8 cellular contexts compared by ENCODE assay signal in the genomic region with DNA sequence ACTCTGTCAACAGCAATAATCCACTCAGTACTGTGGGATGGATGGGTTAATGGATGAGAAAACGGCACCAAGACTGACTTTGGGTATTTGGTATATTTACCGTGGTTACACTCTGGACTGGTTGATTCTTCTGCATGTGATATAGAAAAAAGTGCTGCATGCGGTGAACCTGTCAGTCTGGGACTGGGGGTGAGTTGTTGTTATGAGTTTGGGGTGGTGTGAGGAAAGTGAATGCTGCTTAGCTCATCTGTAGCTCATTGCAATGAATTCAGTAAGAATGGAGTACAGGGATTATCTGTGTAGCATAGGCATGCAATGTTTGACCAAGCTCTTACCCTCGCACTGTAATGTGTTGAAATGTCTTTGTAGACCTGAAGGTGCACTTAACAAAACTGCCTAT. TPM values are rescaled to one million over a fixed set of nuclear protein-coding genes. Genes with fewer than 3 reads are reported as not detected.
"Had no signal": no experiment of that assay in that cellular context is flagged by ENCODE, and none has a peak within 500 bp of the region (broad histone marks: within the 10 kb centered on the region; RNA-seq: fewer than 3 reads in every experiment).

No MANE protein-coding gene starts in this region.

- DNase-seq: H9, HCEC 1CT had no signal

- FAIRE-seq: H1, H54, HepG2 had no signal

- H2AFZ ChIP-seq: GM23338 had no signal

- H3K4me2 ChIP-seq: GM23338 had no signal

- H3K4me3 ChIP-seq: GM23338 had no signal

RNA-seq across cellular contexts. Expression of a gene that starts 6.0 kb away (rescaled TPM):
- total RNA-seq: HepG2, HT-29 had no signal
- polyA plus RNA-seq: HepG2, IgD-negative memory B cell had no signal
